ENCODE assay signal across 8 cellular contexts in the genomic region with DNA sequence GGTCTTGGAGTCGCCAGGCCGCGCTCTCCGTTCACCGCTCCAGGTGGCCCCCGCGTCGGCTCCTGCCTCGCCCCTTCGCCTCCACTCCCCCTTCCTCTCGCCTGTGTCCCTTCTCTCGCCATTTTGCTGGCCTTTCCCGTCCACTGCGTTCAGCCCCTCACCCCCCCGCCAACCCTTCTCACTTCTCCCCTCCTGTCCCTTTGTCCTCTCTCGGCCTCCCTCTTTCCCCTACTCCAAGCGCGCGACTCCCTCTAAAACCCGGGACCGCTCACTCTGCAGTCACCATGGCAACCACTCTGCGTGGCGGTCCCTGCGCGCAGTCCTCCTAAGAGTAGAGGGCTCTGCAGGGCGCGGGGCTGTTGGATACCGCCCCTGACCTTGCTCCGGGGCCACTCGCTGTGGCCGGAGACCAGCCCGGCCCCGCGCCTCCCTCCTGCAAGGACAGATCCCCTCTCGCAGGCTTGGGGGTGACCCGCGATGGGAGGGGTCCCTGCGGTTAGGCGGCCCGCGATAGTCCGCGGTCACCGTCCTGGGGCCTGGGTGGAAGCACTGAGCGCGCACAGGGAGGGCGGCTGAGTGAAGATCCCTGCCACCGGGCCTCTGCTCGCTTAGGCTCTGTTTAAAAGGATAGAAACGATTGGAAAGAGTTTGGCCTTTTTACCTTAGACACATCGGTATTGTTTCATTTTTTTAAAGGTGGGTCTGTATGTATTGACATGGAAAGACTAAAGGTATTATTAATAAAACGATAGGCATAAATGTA. TPM values are rescaled to one million over a fixed set of nuclear protein-coding genes. Genes with fewer than 3 reads are reported as not detected.
DNase-seq lines count a peak whose midpoint lies in the region; ATAC-seq and TF ChIP-seq lines count a peak whose summit lies in the region.

No MANE protein-coding gene starts in this region.

- no peaks in the 10 kb centered on the region for H3K36me3 Mint-ChIP-seq in activated naive CD8-positive, alpha-beta T cell treated with anti-CD3 and anti-CD28 coated beads, Interleukin-2, amount 50 U/mL, for 24 hours (ENCODE audit: low read depth)
- peaks cover 9% of the 10 kb centered on the region for H3K36me3 Mint-ChIP-seq in progenitor cell of endocrine pancreas (ENCODE audit: insufficient read depth)

- H3K9me3 Mint-ChIP-seq in activated naive CD8-positive, alpha-beta T cell treated with anti-CD3 and anti-CD28 coated beads, Interleukin-2, amount 50 U/mL, for 24 hours: no peaks in the 10 kb centered on the region
- H3K9me3 Mint-ChIP-seq in progenitor cell of endocrine pancreas (ENCODE audit: low read depth): no peaks in the 10 kb centered on the region

- no peaks in the 10 kb centered on the region for H3K9me3 ChIP-seq in NT2/D1 (ENCODE audit: insufficient read depth, low read length)
- no peaks in the 10 kb centered on the region for H3K9me3 ChIP-seq in left ventricle myocardium inferior (replicated peaks)

- intact Hi-C loops in left ventricle myocardium inferior (cut with micrococcal nuclease): no loop called here

- H3K4me1 ChIP-seq in NT2/D1 (ENCODE audit: insufficient read depth, insufficient read length) (peaks cover 2% of the 10 kb centered on the region), left ventricle myocardium inferior (peaks cover 34% of the 10 kb centered on the region)

- DNase-seq in activated gamma-delta T cell treated with Interleukin-2 at 50 U/mL for 16 hours (peak; percentile 5), activated gamma-delta T cell (lab: John Stamatoyannopoulos, UW) (no peak), NT2/D1 (ENCODE audit: low read depth, low spot score) (peak; percentile 54), left ventricle myocardium inferior (no peak), progenitor cell of endocrine pancreas (ENCODE audit: low spot score, unreplicated experiment) (peak; percentile 53)
- DNase-seq in activated naive CD8-positive, alpha-beta T cell treated with anti-CD3 and anti-CD28 coated beads, Interleukin-2, amount 50 U/mL, for 24 hours: peak; percentile 38

- peak overlapping the region; percentile 93 for H3K9ac ChIP-seq in NT2/D1 (ENCODE audit: insufficient read length, low read depth)

- peaks cover 9% of the 10 kb centered on the region for H3K27me3 ChIP-seq in NT2/D1 (ENCODE audit: insufficient read depth, insufficient read length)
- no peaks in the 10 kb centered on the region for H3K27me3 ChIP-seq in left ventricle myocardium inferior (ENCODE audit: low read depth)

- H3K4me1 Mint-ChIP-seq in activated naive CD8-positive, alpha-beta T cell treated with anti-CD3 and anti-CD28 coated beads, Interleukin-2, amount 50 U/mL, for 24 hours: peaks cover 14% of the 10 kb centered on the region
- H3K4me1 Mint-ChIP-seq in progenitor cell of endocrine pancreas (ENCODE audit: low read depth): peaks cover 16% of the 10 kb centered on the region

- TF ChIP-seq CTCF in left ventricle myocardium inferior (IDR thresholded peaks at IDR 0.05; ENCODE audit: borderline replicate concordance): no peak
- TF ChIP-seq CTCF in progenitor cell of endocrine pancreas (IDR thresholded peaks at IDR 0.05; ENCODE audit: unreplicated experiment): no peak

- H3K27me3 Mint-ChIP-seq in activated naive CD8-positive, alpha-beta T cell treated with anti-CD3 and anti-CD28 coated beads, Interleukin-2, amount 50 U/mL, for 24 hours: peaks cover 16% of the 10 kb centered on the region
- no peaks in the 10 kb centered on the region for H3K27me3 Mint-ChIP-seq in progenitor cell of endocrine pancreas

- peak overlapping the region; percentile 83 for H3K4me3 Mint-ChIP-seq in activated naive CD8-positive, alpha-beta T cell treated with anti-CD3 and anti-CD28 coated beads, Interleukin-2, amount 50 U/mL, for 24 hours
- peak overlapping the region; percentile 92 for H3K4me3 Mint-ChIP-seq in progenitor cell of endocrine pancreas (ENCODE audit: low read depth)

- peak overlapping the region; percentile 94 for H3K27ac ChIP-seq in left ventricle myocardium inferior (replicated peaks)

- H3K36me3 ChIP-seq in NT2/D1 (ENCODE audit: insufficient read depth, insufficient read length, low read length) (peaks cover 21% of the 10 kb centered on the region), left ventricle myocardium inferior (peaks cover 11% of the 10 kb centered on the region)

- peak overlapping the region; percentile 92 for H3K4me3 ChIP-seq in NT2/D1 (ENCODE audit: insufficient read length, low read depth)
- peak overlapping the region; percentile 92 for H3K4me3 ChIP-seq in left ventricle myocardium inferior

- ATAC-seq in activated naive CD8-positive, alpha-beta T cell treated with anti-CD3 and anti-CD28 coated beads, Interleukin-2, amount 50 U/mL, for 24 hours: peak; percentile 11
- no peak for ATAC-seq in HG03469 (IDR thresholded peaks at IDR 0.05; ENCODE audit: unreplicated experiment)
- ATAC-seq in GM19397 (IDR thresholded peaks at IDR 0.05; ENCODE audit: unreplicated experiment): no peak

- peak overlapping the region; percentile 68 for H3K27ac Mint-ChIP-seq in activated naive CD8-positive, alpha-beta T cell treated with anti-CD3 and anti-CD28 coated beads, Interleukin-2, amount 50 U/mL, for 24 hours
- peak overlapping the region; percentile 95 for H3K27ac Mint-ChIP-seq in progenitor cell of endocrine pancreas

RNA-seq across cellular contexts. Expression of a gene that starts 0.5 kb away (rescaled TPM):
- total RNA-seq in left ventricle myocardium inferior (7.7 TPM), progenitor cell of endocrine pancreas (26.9 and 28.0 TPM in 2 replicates)

RNA-seq across cellular contexts. Expression of a gene that starts 1.2 kb away (rescaled TPM):
- total RNA-seq in left ventricle myocardium inferior (15.9 TPM), progenitor cell of endocrine pancreas (85.1 and 87.9 TPM in 2 replicates)

Comparison
In these comparisons a context has a peak if more than half of its experiments do, and no peak if none do; other contexts are left out.
1. DNase-seq: peak in activated gamma-delta T cell treated with Interleukin-2 at 50 U/mL for 16 hours (single experiment), NT2/D1 (single experiment), activated naive CD8-positive, alpha-beta T cell treated with anti-CD3 and anti-CD28 coated beads, Interleukin-2, amount 50 U/mL, for 24 hours (single experiment) and progenitor cell of endocrine pancreas (single experiment); none in activated gamma-delta T cell (single experiment) and left ventricle myocardium inferior (single experiment).